ENCODE assay signal across 16 cellular contexts in the genomic region with DNA sequence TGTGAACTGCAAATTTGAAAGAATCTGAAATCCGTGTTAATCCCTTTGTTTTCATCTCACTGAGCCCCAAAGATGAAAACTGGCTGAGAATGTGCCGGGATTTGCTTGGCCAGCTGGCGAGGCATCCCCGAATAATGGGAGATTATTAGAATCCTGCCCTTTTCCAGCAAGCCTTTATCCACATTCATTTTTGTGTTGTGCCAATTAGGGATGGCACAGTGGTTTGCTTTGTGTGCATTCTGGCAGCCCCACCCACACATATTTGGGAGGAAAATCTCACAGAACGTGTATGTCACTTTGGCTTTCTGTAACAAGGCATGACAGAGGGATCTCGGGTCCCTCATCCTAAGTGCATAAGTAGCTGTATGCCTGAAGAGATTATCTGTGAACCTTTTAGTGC.
DNase-seq lines count a peak whose midpoint lies in the region; ATAC-seq, FAIRE-seq and TF ChIP-seq lines count a peak whose summit lies in the region.
"Had no signal": no experiment of that assay in that cellular context is flagged by ENCODE, and none has a peak within 500 bp of the region (broad histone marks: within the 10 kb centered on the region; RNA-seq: fewer than 3 reads in every experiment).

No MANE protein-coding gene starts in this region.

- H3K27me3 ChIP-seq in neuronal stem cell (ENCODE audit: control insufficient read depth in 3 of 3, insufficient read depth in 3 of 3, low read depth in 1 of 3, low read length in 3 of 3) = no peaks in the 10 kb centered on the region
- no peaks in the 10 kb centered on the region for H3K27me3 ChIP-seq in CD8-positive, alpha-beta memory T cell (ENCODE audit: insufficient read depth, low read length, poor library complexity, severe bottlenecking)

- H2BK5ac ChIP-seq in neuronal stem cell (ENCODE audit: low read length) = no peak overlapping the region

- peak overlapping the region; percentile 19 for H3K27ac ChIP-seq in neuronal stem cell (replicated peaks; ENCODE audit: low read length)
- H3K27ac ChIP-seq in CD8-positive, alpha-beta memory T cell (ENCODE audit: low read depth, low read length) = no peak overlapping the region

- H3K36me3 ChIP-seq in neuronal stem cell (replicated peaks in 1 of 2; ENCODE audit: control insufficient read depth in 2 of 2, insufficient read depth in 2 of 2, low read length in 2 of 2) = no peaks in the 10 kb centered on the region
- no peaks in the 10 kb centered on the region for H3K36me3 ChIP-seq in CD8-positive, alpha-beta memory T cell (ENCODE audit: insufficient read depth, low read length)

- CTCF ChIA-PET in CD8-positive, alpha-beta memory T cell (lab: Charles Lee) = no interaction called here

- H3K9me3 Mint-ChIP-seq in CD8-positive, alpha-beta memory T cell = peaks cover 0 to 6% (median 0%) of the 10 kb centered on the region in 5 donors
- peaks cover 3% of the 10 kb centered on the region for H3K9me3 Mint-ChIP-seq in progenitor cell of endocrine pancreas (ENCODE audit: low read depth)

- FAIRE-seq in urothelium cell line (lab: Jason Lieb, UNC) = peak; percentile 32

- H2AK5ac ChIP-seq in neuronal stem cell (ENCODE audit: low read depth, low read length) = no peak overlapping the region

- H3K4me1 Mint-ChIP-seq in CD8-positive, alpha-beta memory T cell = no peaks in the 10 kb centered on the region
- H3K4me1 Mint-ChIP-seq in T-helper 17 cell (no peaks in the 10 kb centered on the region), progenitor cell of endocrine pancreas (ENCODE audit: low read depth) (no peaks in the 10 kb centered on the region)

- ATAC-seq in T-helper 17 cell = no peak
- ATAC-seq: Panc1 had no signal

- no peak overlapping the region for H3K27ac Mint-ChIP-seq in CD8-positive, alpha-beta memory T cell
- H3K27ac Mint-ChIP-seq in T-helper 17 cell = no peak overlapping the region
- no peak overlapping the region for H3K27ac Mint-ChIP-seq in progenitor cell of endocrine pancreas

- no peak overlapping the region for H2BK120ac ChIP-seq in neuronal stem cell (ENCODE audit: low read depth, low read length)

- POLR2A ChIA-PET in CD8-positive, alpha-beta memory T cell (lab: Charles Lee) = no interaction called here

- H4K8ac ChIP-seq in neuronal stem cell (ENCODE audit: low read depth, low read length) = no peak overlapping the region

- no peak overlapping the region for H3K4me2 ChIP-seq in neuronal stem cell (ENCODE audit: insufficient read depth, low read length, poor library complexity, severe bottlenecking)

- H3K4me3 Mint-ChIP-seq in CD8-positive, alpha-beta memory T cell = no peak overlapping the region
- H3K4me3 Mint-ChIP-seq in T-helper 17 cell (no peak overlapping the region), progenitor cell of endocrine pancreas (ENCODE audit: low read depth) (no peak overlapping the region)

- WGBS in neuronal stem cell (ENCODE audit: extremely low coverage in 2 of 2, insufficient read length in 2 of 2, insufficient replicate concordance in 1 of 2), 2 donors = no CpG with 5 or more reads among the region's 6 CpGs

- no peak overlapping the region for H3K23ac ChIP-seq in neuronal stem cell (ENCODE audit: low read depth, low read length, poor library complexity)

- no peak overlapping the region for H3K4ac ChIP-seq in neuronal stem cell (ENCODE audit: low read length)

- H3K4me1 ChIP-seq in neuronal stem cell (ENCODE audit: control insufficient read depth in 2 of 2, insufficient read depth in 1 of 2, low read depth in 1 of 2, low read length in 2 of 2) = peaks cover 0 to 10% of the 10 kb centered on the region in 2 donors
- no peaks in the 10 kb centered on the region for H3K4me1 ChIP-seq in CD8-positive, alpha-beta memory T cell (ENCODE audit: insufficient read depth, low read length)

- no peaks in the 10 kb centered on the region for H3K79me1 ChIP-seq in neuronal stem cell (ENCODE audit: low read depth, low read length)

- no peak overlapping the region for H2BK15ac ChIP-seq in neuronal stem cell (ENCODE audit: low read length)

- H3K18ac ChIP-seq in neuronal stem cell (ENCODE audit: low read length) = no peak overlapping the region

- no peaks in the 10 kb centered on the region for H3K27me3 Mint-ChIP-seq in CD8-positive, alpha-beta memory T cell
- H3K27me3 Mint-ChIP-seq in T-helper 17 cell (peaks cover 10% of the 10 kb centered on the region), progenitor cell of endocrine pancreas (no peaks in the 10 kb centered on the region)

- no peaks in the 10 kb centered on the region for H3K36me3 Mint-ChIP-seq in CD8-positive, alpha-beta memory T cell
- no peaks in the 10 kb centered on the region for H3K36me3 Mint-ChIP-seq in T-helper 17 cell (ENCODE audit: low read depth)
- H3K36me3 Mint-ChIP-seq in progenitor cell of endocrine pancreas (ENCODE audit: insufficient read depth) = no peaks in the 10 kb centered on the region

- H3K14ac ChIP-seq in neuronal stem cell (ENCODE audit: low read length) = no peak overlapping the region

- no peak for TF ChIP-seq CTCF in progenitor cell of endocrine pancreas (IDR thresholded peaks at IDR 0.05; ENCODE audit: unreplicated experiment)

- H2BK12ac ChIP-seq in neuronal stem cell (ENCODE audit: low read length) = no peak overlapping the region

- no peak overlapping the region for H2AFZ ChIP-seq in neuronal stem cell (ENCODE audit: low read length)

- no peak overlapping the region for H3K9ac ChIP-seq in neuronal stem cell (ENCODE audit: low read depth, low read length, poor library complexity)

- no peak overlapping the region for H4K91ac ChIP-seq in neuronal stem cell (ENCODE audit: low read depth, low read length, poor library complexity)

- H3K9me3 ChIP-seq in neuronal stem cell (replicated peaks in 1 of 2; ENCODE audit: control insufficient read depth in 2 of 2, insufficient read depth in 1 of 2, low read depth in 1 of 2, low read length in 2 of 2) (no peaks in the 10 kb centered on the region), T-helper 17 cell (ENCODE audit: control insufficient read depth, low read length, poor library complexity, severe bottlenecking) (no peaks in the 10 kb centered on the region)
- H3K9me3 ChIP-seq in CD8-positive, alpha-beta memory T cell (ENCODE audit: low read length) = no peaks in the 10 kb centered on the region

- no peak overlapping the region for H3K4me3 ChIP-seq in neuronal stem cell (ENCODE audit: low read length in 2 of 2)
- H3K4me3 ChIP-seq in CD8-positive, alpha-beta memory T cell (ENCODE audit: low read length) = no peak overlapping the region

- peak in 39 of 56 donors; percentile 1 to 68 (median 17) for DNase-seq in amygdala (lab: John Stamatoyannopoulos, UW)
- peak; percentile 82 for DNase-seq in globus pallidus (ENCODE audit: low spot score)
- no peak for DNase-seq in neuronal stem cell (ENCODE audit: low spot score)
- no peak for DNase-seq in urothelium cell line (ENCODE audit: low spot score)
- DNase-seq in CD8-positive, alpha-beta memory T cell = no peak
- DNase-seq in T-helper 17 cell = no peak
- no peak for DNase-seq in progenitor cell of endocrine pancreas (ENCODE audit: low spot score, unreplicated experiment)
- DNase-seq: ACHN, AML-193, DMS53, HCEC 1CT, NCI-H1417, NCI-H1930, NCI-H2171 treated with DMSO at 0.1 percent for 48 hours, NCI-H774 had no signal

Comparison
In these comparisons a context has a peak if more than half of its experiments do, and no peak if none do; other contexts are left out.
1. DNase-seq: peak in amygdala (39 of 56) and globus pallidus (single experiment); none in neuronal stem cell (single experiment), urothelium cell line (single experiment), CD8-positive, alpha-beta memory T cell (0 of 5), T-helper 17 cell (0 of 3) and progenitor cell of endocrine pancreas (single experiment).